In the genomic region with DNA sequence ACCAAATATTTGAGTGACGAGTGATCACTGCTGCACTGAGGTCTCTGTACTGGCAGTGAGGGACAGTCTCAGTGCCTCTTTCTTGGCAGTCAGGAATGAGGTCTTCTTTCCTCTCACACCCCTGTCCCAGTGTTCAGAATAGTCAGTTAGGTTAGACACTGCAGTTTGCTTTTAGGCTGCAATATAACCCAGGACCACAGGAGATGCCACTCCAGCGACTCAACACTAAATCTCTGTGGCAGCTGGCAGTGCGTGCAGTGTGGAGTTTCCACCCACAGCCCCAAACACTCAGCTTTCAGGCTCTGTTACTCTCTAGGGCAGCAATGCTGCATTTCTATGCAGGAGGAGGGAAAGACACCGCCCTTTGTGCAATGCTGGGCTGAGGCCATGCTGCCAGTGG, we compare ENCODE assay signal across 23 cellular contexts.
"Had no signal": no experiment of that assay in that cellular context is flagged by ENCODE, and none has a peak within 500 bp of the region (broad histone marks: within the 10 kb centered on the region; RNA-seq: fewer than 3 reads in every experiment).

No MANE protein-coding gene starts in this region.

- H3K27me3 ChIP-seq: cardiac muscle cell, spleen, testis, transverse colon, uterus had no signal

- H3K4me3 ChIP-seq: cardiac muscle cell, coronary artery, lower lobe of right lung, spleen, testis, transverse colon, uterus had no signal

- H3K9me3 ChIP-seq: testis had no signal

- DNase-seq: activated B cell treated with CpG ODN at 0.5 μM for 24 hours; activated CD4-positive, alpha-beta T cell treated with anti-CD3 and anti-CD28 coated beads for 36 hours; activated CD4-positive, alpha-beta T cell treated with anti-CD3 and anti-CD28 coated beads, Interleukin-2, amount 50 U/mL, for 4 hours; activated naive CD4-positive, alpha-beta T cell; activated T-cell treated with anti-CD3 and anti-CD28 coated beads for 4 hours; activated T-cell treated with anti-CD3 and anti-CD28 coated beads, Interleukin-2, amount 50 U/mL, for 72 hours; anterior cingulate cortex; effector memory CD8-positive, alpha-beta T cell; erythroblast; head of caudate nucleus; hypothalamus; immature natural killer cell; lower lobe of right lung; posterior cingulate gyrus; right cardiac atrium; spleen; stimulated activated naive CD4-positive, alpha-beta T cell treated with Interleukin-2 at 50 U/mL for 16 hours; testis; transverse colon; uterus had no signal

- H3K4me1 ChIP-seq: lower lobe of right lung, spleen, testis, transverse colon, uterus had no signal

- H3K36me3 ChIP-seq: cardiac muscle cell, lower lobe of right lung, spleen, transverse colon, uterus had no signal

- H3K27ac ChIP-seq: cardiac muscle cell, coronary artery, lower lobe of right lung, spleen, testis, transverse colon, uterus had no signal

- ATAC-seq: activated CD4-positive, alpha-beta T cell treated with anti-CD3 and anti-CD28 coated beads for 36 hours; activated naive CD4-positive, alpha-beta T cell treated with anti-CD3 and anti-CD28 coated beads, Interleukin-2, amount 50 U/mL, for 72 hours; activated T-cell treated with anti-CD3 and anti-CD28 coated beads, Interleukin-2, amount 50 U/mL, for 72 hours; effector memory CD8-positive, alpha-beta T cell; right cardiac atrium had no signal
